In the genomic region with DNA sequence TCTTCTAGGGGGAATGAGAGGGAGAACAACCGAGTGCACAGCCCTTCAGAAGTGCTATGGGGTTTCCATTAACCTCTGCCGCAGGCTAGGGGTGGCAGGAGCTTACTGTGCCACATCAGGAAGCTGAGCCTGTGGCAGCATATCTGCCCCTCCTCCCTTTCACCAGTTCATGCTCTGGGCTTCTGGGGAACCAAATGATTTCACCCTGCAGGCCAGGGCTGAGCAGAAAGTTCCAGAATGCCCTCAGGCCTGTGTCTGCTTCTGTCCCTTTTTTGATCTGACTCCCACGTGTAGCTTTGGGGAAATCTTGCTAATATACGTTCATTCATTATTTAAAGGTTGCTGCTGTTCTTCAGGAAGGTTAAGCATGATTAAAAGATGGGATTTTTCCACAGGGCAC, we compare ENCODE assay signal across 19 cellular contexts. TPM values are rescaled to one million over a fixed set of nuclear protein-coding genes. Genes with fewer than 3 reads are reported as not detected.
A peak's percentile ranks its signal among the peaks of the same experiment; 100 is the strongest.
DNase-seq lines count a peak whose midpoint lies in the region; ATAC-seq, FAIRE-seq and TF ChIP-seq lines count a peak whose summit lies in the region.
"Had no signal": no experiment of that assay in that cellular context is flagged by ENCODE, and none has a peak within 500 bp of the region (broad histone marks: within the 10 kb centered on the region; RNA-seq: fewer than 3 reads in every experiment).

No MANE protein-coding gene starts in this region.

- peak in 3 of 4 donors; percentile 12 to 38 (median 18) for ATAC-seq in right lobe of liver
- no peak for ATAC-seq in HepG2
- ATAC-seq in esophagus mucosa, result no peak
- no peak for ATAC-seq in HG03342 (IDR thresholded peaks at IDR 0.05; ENCODE audit: unreplicated experiment)

- H3K36me3 ChIP-seq in right lobe of liver (no peaks in the 10 kb centered on the region), HepG2 (replicated peaks in 1 of 2; ENCODE audit: control insufficient read depth in 1 of 2, insufficient read depth in 2 of 2, low read length in 2 of 2) (no peaks in the 10 kb centered on the region), vagina (no peaks in the 10 kb centered on the region)

- no peaks in the 10 kb centered on the region for H3K27me3 ChIP-seq in right lobe of liver
- peaks cover 0 to 56% of the 10 kb centered on the region in 2 experiments; a peak in 3 of 5 replicates for H3K27me3 ChIP-seq in HepG2 (ENCODE audit: control insufficient read depth in 1 of 2, insufficient read depth in 2 of 2, low read length in 2 of 2)
- H3K27me3 ChIP-seq in vagina, result no peaks in the 10 kb centered on the region

- TF ChIP-seq EP300 in HepG2 (IDR thresholded peaks at IDR 0.05; ENCODE audit: low read depth in 2 of 2, low read length in 2 of 2) (no peak), HepG2 (CRISPR knock-in tag; IDR thresholded peaks at IDR 0.05; ENCODE audit: borderline replicate concordance) (no peak)

- no peak overlapping the region for H3K9ac ChIP-seq in HepG2 (ENCODE audit: insufficient read depth, low read depth, low read length)
- H3K9ac ChIP-seq: parathyroid adenoma had no signal

- H3K4me1 ChIP-seq in right lobe of liver, result no peaks in the 10 kb centered on the region
- H3K4me1 ChIP-seq in HepG2 (ENCODE audit: insufficient read depth, low read length), result peaks cover 15% of the 10 kb centered on the region; the same call in 1 of the 2 replicates
- H3K4me1 ChIP-seq in vagina, result peaks cover 43% of the 10 kb centered on the region

- H3K4me3 ChIP-seq in right lobe of liver, result no peak overlapping the region
- no peak overlapping the region for H3K4me3 ChIP-seq in HepG2 (replicated peaks in 1 of 3; ENCODE audit: insufficient read depth in 1 of 3, low read depth in 2 of 3, low read length in 3 of 3)
- no peak overlapping the region for H3K4me3 ChIP-seq in vagina

- no peak for TF ChIP-seq CTCF in right lobe of liver (IDR thresholded peaks at IDR 0.05)
- TF ChIP-seq CTCF in HepG2 (CRISPR knock-in tag; IDR thresholded peaks at IDR 0.05), result no peak
- no peak for TF ChIP-seq CTCF in vagina (IDR thresholded peaks at IDR 0.05)

- H3K79me2 ChIP-seq in HepG2 (ENCODE audit: insufficient read depth, low read length), result no peaks in the 10 kb centered on the region
- H3K79me2 ChIP-seq: parathyroid adenoma had no signal

- no peak for DNase-seq in right lobe of liver
- DNase-seq in HepG2 (ENCODE audit: low spot score), result no peak
- DNase-seq in caudate nucleus (lab: John Stamatoyannopoulos, UW), result peak in 14 of 61 donors; percentile 4 to 43 (median 21)
- DNase-seq in midbrain (lab: John Stamatoyannopoulos, UW), result peak; percentile 20
- no peak for DNase-seq in vagina (ENCODE audit: extremely low spot score in 2 of 2)
- DNase-seq in cerebellum (ENCODE audit: low spot score), result no peak
- DNase-seq: activated CD8-positive, alpha-beta memory T cell treated with anti-CD3 and anti-CD28 coated beads, Interleukin-2, amount 50 U/mL, for 48 hours; activated naive CD4-positive, alpha-beta T cell treated with Interleukin-2 at 50 U/mL for 16 hours; effector CD4-positive, alpha-beta T cell; NCI-H226; NK-92 treated with Interleukin-12 subunit alpha and Interleukin-12 subunit beta, amount 100 ng/mL, for 24 hours had no signal

- no peaks in the 10 kb centered on the region for H4K20me1 ChIP-seq in HepG2 (ENCODE audit: insufficient read depth, low read length)

- no peak for FAIRE-seq in HepG2 (lab: Jason Lieb, UNC)
- FAIRE-seq: D721Med, H54 had no signal

- POLR2A ChIA-PET in HepG2 (lab: Yijun Ruan, JAX), result no interaction called here

- H3K27ac ChIP-seq in right lobe of liver (no peak overlapping the region), HepG2 (ENCODE audit: extremely low read length, insufficient read depth, low read length) (no peak overlapping the region), caudate nucleus (ENCODE audit: low read depth, low read length) (peak overlapping the region; percentile 81), vagina (peak overlapping the region; percentile 78)

- TF ChIP-seq POLR2A in right lobe of liver (IDR thresholded peaks at IDR 0.05), result no peak
- TF ChIP-seq POLR2A in HepG2 (IDR thresholded peaks at IDR 0.05; ENCODE audit: insufficient read depth in 1 of 2, low read depth in 2 of 2, low read length in 2 of 2), result no peak
- no peak for TF ChIP-seq POLR2A in vagina (IDR thresholded peaks at IDR 0.05)

- BruUV-seq in HepG2 (replicated peaks; lab: Mats Ljungman, UMichigan), result no TSS peak

- no peak overlapping the region for H2AFZ ChIP-seq in HepG2 (ENCODE audit: low read length)
- H2AFZ ChIP-seq: parathyroid adenoma had no signal

- 75% methylated on average over 3 of the region's 4 CpGs for WGBS in right lobe of liver (ENCODE audit: insufficient coverage, low coverage, low lambda C conversion rate, missing lambda C conversion rate)
- 38% methylated on average over 4 of the region's 4 CpGs for WGBS in HepG2 (ENCODE audit: low lambda C conversion rate)

- no peak overlapping the region for H3K4me2 ChIP-seq in HepG2 (ENCODE audit: low read depth, low read length)

- TF ChIP-seq RAD21 in HepG2 (CRISPR knock-in tag; IDR thresholded peaks at IDR 0.05), result no peak

- in situ Hi-C loops in HepG2 (cut with HindIII; ENCODE audit: extremely low pct_ligation_motif_present, low pct_unique_long_range_greater_than_20kb), result no loop called here

- CTCF ChIA-PET in HepG2 (lab: Yijun Ruan, JAX; ENCODE audit: low intra/inter-chr PET ratio, low total read pairs), result no interaction called here

- H3K9me3 ChIP-seq in right lobe of liver (no peaks in the 10 kb centered on the region), HepG2 (ENCODE audit: low read length) (no peaks in the 10 kb centered on the region), vagina (no peaks in the 10 kb centered on the region)

- intact Hi-C loops in right lobe of liver (cut with DNase I) (no loop called here), HepG2 (cut with micrococcal nuclease; ENCODE audit: unreplicated experiment) (no loop called here), vagina (cut with DNase I) (no loop called here)

RNA-seq across cellular contexts. Expression of gene TMEM247, which starts 10.1 kb away (rescaled TPM):
- total RNA-seq in right lobe of liver (not detected), HepG2 (2016; rRNA removed; fragmentation: Illumina TruSeq; extraction: Trizol) (not detected in 2 replicates), vagina (not detected), esophagus mucosa (not detected), cerebellum (not detected)
- not detected in 2 replicates for total RNA-seq in HepG2 (2016; cell fraction: cytosol; rRNA removed; fragmentation: Illumina TruSeq; extraction: Trizol; ENCODE audit: low read depth)
- not detected in 2 replicates for total RNA-seq in HepG2 (2016; cell fraction: insoluble cytoplasmic fraction; rRNA removed; fragmentation: Illumina TruSeq; extraction: Trizol)
- not detected in 2 replicates for total RNA-seq in HepG2 (2016; cell fraction: membrane; rRNA removed; fragmentation: Illumina TruSeq; extraction: Trizol)
- total RNA-seq in HepG2 (2016; cell fraction: nucleus; rRNA removed; fragmentation: Illumina TruSeq; extraction: Trizol), result not detected in 2 replicates
- not detected in 2 replicates for polyA plus RNA-seq in HepG2 (2011; rRNA removed)
- polyA plus RNA-seq in HepG2 (2011; cell fraction: cytosol; rRNA removed), result not detected in 2 replicates
- polyA plus RNA-seq in HepG2 (2011; cell fraction: nucleus; rRNA removed), result not detected in 2 replicates
- polyA plus RNA-seq in HepG2 (2012), result not detected in 2 replicates
- polyA plus RNA-seq in HepG2 (2016; cell fraction: cytosol; fragmentation: Illumina TruSeq; extraction: Trizol; ENCODE audit: low read depth), result not detected in 2 replicates
- polyA plus RNA-seq in HepG2 (2016; cell fraction: insoluble cytoplasmic fraction; fragmentation: Illumina TruSeq; extraction: Trizol; ENCODE audit: low read depth), result not detected in 2 replicates
- not detected in 2 replicates for polyA plus RNA-seq in HepG2 (2016; cell fraction: membrane; fragmentation: Illumina TruSeq; extraction: Trizol; ENCODE audit: low read depth)
- polyA plus RNA-seq in HepG2 (2016; cell fraction: nucleus; fragmentation: Illumina TruSeq; extraction: Trizol; ENCODE audit: insufficient read depth, low read depth), result not detected in 2 replicates
- not detected in 2 replicates for polyA minus RNA-seq in HepG2 (2011; rRNA and poly(A)+ RNA removed; ENCODE audit: low replicate concordance)
- not detected in 2 replicates for polyA minus RNA-seq in HepG2 (2011; cell fraction: cytosol; rRNA and poly(A)+ RNA removed)
- not detected in 2 replicates for polyA minus RNA-seq in HepG2 (2011; cell fraction: nucleus; rRNA and poly(A)+ RNA removed)
- total RNA-seq: fibroblast of lung; kidney epithelial cell; T-helper 2 cell treated with Interferon-gamma antibody and Interleukin-4, amounts not matched to agents 100 ng/mL and 5 ng/mL, for 36 hours had no signal
- polyA plus RNA-seq: fibroblast of lung had no signal

RNA-seq across cellular contexts. Expression of gene RHOQ, which starts 52.9 kb away (rescaled TPM):
- 10 to 100 TPM; 10.6 to 37.2 (median 26.0) TPM for total RNA-seq in right lobe of liver
- total RNA-seq in HepG2 (2016; rRNA removed; fragmentation: Illumina TruSeq; extraction: Trizol), result 9.9 and 10.4 TPM in 2 replicates
- 3.3 and 5.5 TPM in 2 replicates for total RNA-seq in HepG2 (2016; cell fraction: cytosol; rRNA removed; fragmentation: Illumina TruSeq; extraction: Trizol; ENCODE audit: low read depth)
- total RNA-seq in HepG2 (2016; cell fraction: insoluble cytoplasmic fraction; rRNA removed; fragmentation: Illumina TruSeq; extraction: Trizol), result 10.0 and 12.4 TPM in 2 replicates
- total RNA-seq in HepG2 (2016; cell fraction: membrane; rRNA removed; fragmentation: Illumina TruSeq; extraction: Trizol), result 13.3 and 16.6 TPM in 2 replicates
- total RNA-seq in HepG2 (2016; cell fraction: nucleus; rRNA removed; fragmentation: Illumina TruSeq; extraction: Trizol), result 9.2 and 11.0 TPM in 2 replicates
- 14.2 and 15.3 TPM in 2 replicates for polyA plus RNA-seq in HepG2 (2011; rRNA removed)
- 7.9 and 10.3 TPM in 2 replicates for polyA plus RNA-seq in HepG2 (2011; cell fraction: cytosol; rRNA removed)
- 26.2 and 28.8 TPM in 2 replicates for polyA plus RNA-seq in HepG2 (2011; cell fraction: nucleus; rRNA removed)
- polyA plus RNA-seq in HepG2 (2012), result 11.3 and 19.1 TPM in 2 replicates
- polyA plus RNA-seq in HepG2 (2016; cell fraction: cytosol; fragmentation: Illumina TruSeq; extraction: Trizol; ENCODE audit: low read depth), result 8.8 and 10.2 TPM in 2 replicates
- 14.1 and 17.4 TPM in 2 replicates for polyA plus RNA-seq in HepG2 (2016; cell fraction: insoluble cytoplasmic fraction; fragmentation: Illumina TruSeq; extraction: Trizol; ENCODE audit: low read depth)
- polyA plus RNA-seq in HepG2 (2016; cell fraction: membrane; fragmentation: Illumina TruSeq; extraction: Trizol; ENCODE audit: low read depth), result 15.9 and 20.9 TPM in 2 replicates
- 19.6 and 24.7 TPM in 2 replicates for polyA plus RNA-seq in HepG2 (2016; cell fraction: nucleus; fragmentation: Illumina TruSeq; extraction: Trizol; ENCODE audit: insufficient read depth, low read depth)
- 10.9 and 13.6 TPM in 2 replicates for polyA minus RNA-seq in HepG2 (2011; rRNA and poly(A)+ RNA removed; ENCODE audit: low replicate concordance)
- 6.4 and 6.5 TPM in 2 replicates for polyA minus RNA-seq in HepG2 (2011; cell fraction: cytosol; rRNA and poly(A)+ RNA removed)
- 25.6 and 33.1 TPM in 2 replicates for polyA minus RNA-seq in HepG2 (2011; cell fraction: nucleus; rRNA and poly(A)+ RNA removed)
- total RNA-seq in vagina, result 121 TPM
- total RNA-seq in esophagus mucosa, result 9.2 TPM
- total RNA-seq in cerebellum, result 25.9 TPM

RNA-seq across cellular contexts. Expression of gene ATP6V1E2, which starts 52.9 kb away (rescaled TPM):
- total RNA-seq in right lobe of liver (1 to 10 TPM; 2.8 to 4.8 (median 3.6) TPM), HepG2 (2016; rRNA removed; fragmentation: Illumina TruSeq; extraction: Trizol) (2.1 and 2.4 TPM in 2 replicates), vagina (4.2 TPM), esophagus mucosa (3.2 TPM), cerebellum (7.1 TPM)
- total RNA-seq in HepG2 (2016; cell fraction: cytosol; rRNA removed; fragmentation: Illumina TruSeq; extraction: Trizol; ENCODE audit: low read depth), result 1.7 and 1.9 TPM in 2 replicates
- total RNA-seq in HepG2 (2016; cell fraction: insoluble cytoplasmic fraction; rRNA removed; fragmentation: Illumina TruSeq; extraction: Trizol), result 2.1 and 2.5 TPM in 2 replicates
- total RNA-seq in HepG2 (2016; cell fraction: membrane; rRNA removed; fragmentation: Illumina TruSeq; extraction: Trizol), result 4.3 and 5.3 TPM in 2 replicates
- total RNA-seq in HepG2 (2016; cell fraction: nucleus; rRNA removed; fragmentation: Illumina TruSeq; extraction: Trizol), result 1.7 and 1.8 TPM in 2 replicates
- polyA plus RNA-seq in HepG2 (2011; rRNA removed), result 1.9 and 2.9 TPM in 2 replicates
- 2.0 and 3.4 TPM in 2 replicates for polyA plus RNA-seq in HepG2 (2011; cell fraction: cytosol; rRNA removed)
- 1.9 and 2.3 TPM in 2 replicates for polyA plus RNA-seq in HepG2 (2011; cell fraction: nucleus; rRNA removed)
- 2.9 and 4.3 TPM in 2 replicates for polyA plus RNA-seq in HepG2 (2012)
- 1.9 and 2.8 TPM in 2 replicates for polyA plus RNA-seq in HepG2 (2016; cell fraction: cytosol; fragmentation: Illumina TruSeq; extraction: Trizol; ENCODE audit: low read depth)
- 2.4 and 2.8 TPM in 2 replicates for polyA plus RNA-seq in HepG2 (2016; cell fraction: insoluble cytoplasmic fraction; fragmentation: Illumina TruSeq; extraction: Trizol; ENCODE audit: low read depth)
- 3.7 and 4.6 TPM in 2 replicates for polyA plus RNA-seq in HepG2 (2016; cell fraction: membrane; fragmentation: Illumina TruSeq; extraction: Trizol; ENCODE audit: low read depth)
- polyA plus RNA-seq in HepG2 (2016; cell fraction: nucleus; fragmentation: Illumina TruSeq; extraction: Trizol; ENCODE audit: insufficient read depth, low read depth), result 2.2 and 2.6 TPM in 2 replicates
- 1.9 and 13.7 TPM in 2 replicates for polyA minus RNA-seq in HepG2 (2011; rRNA and poly(A)+ RNA removed; ENCODE audit: low replicate concordance)
- polyA minus RNA-seq in HepG2 (2011; cell fraction: cytosol; rRNA and poly(A)+ RNA removed), result 0.88 and 2.4 TPM in 2 replicates
- 2.4 and 3.1 TPM in 2 replicates for polyA minus RNA-seq in HepG2 (2011; cell fraction: nucleus; rRNA and poly(A)+ RNA removed)

Comparison
In these comparisons a context has a peak if more than half of its experiments do, and no peak if none do; other contexts are left out.
1. ATAC-seq: peak in right lobe of liver (3 of 4); none in HepG2 (single experiment), esophagus mucosa (single experiment) and HG03342 (single experiment).
2. H3K27ac ChIP-seq: peak in caudate nucleus (single experiment) and vagina (single experiment); none in right lobe of liver (0 of 3) and HepG2 (single experiment).